Comparison of ENCODE assay signal across 1 cellular context in genomic region chr7:44846816-44847508, GRCh38.
TF ChIP-seq lines count a peak whose summit lies in the region.

No MANE protein-coding gene starts in this region.

TF ChIP-seq in K562, 482 proteins besides CTCF, POLR2A, EP300 and RAD21 (continued from another document and continues in another):
- no peak for TF ChIP-seq CUX1 (CRISPR knock-in tag; IDR thresholded peaks at IDR 0.05)
- TF ChIP-seq BRD4 (IDR thresholded peaks at IDR 0.05): no peak
- TF ChIP-seq, protein P1, sequence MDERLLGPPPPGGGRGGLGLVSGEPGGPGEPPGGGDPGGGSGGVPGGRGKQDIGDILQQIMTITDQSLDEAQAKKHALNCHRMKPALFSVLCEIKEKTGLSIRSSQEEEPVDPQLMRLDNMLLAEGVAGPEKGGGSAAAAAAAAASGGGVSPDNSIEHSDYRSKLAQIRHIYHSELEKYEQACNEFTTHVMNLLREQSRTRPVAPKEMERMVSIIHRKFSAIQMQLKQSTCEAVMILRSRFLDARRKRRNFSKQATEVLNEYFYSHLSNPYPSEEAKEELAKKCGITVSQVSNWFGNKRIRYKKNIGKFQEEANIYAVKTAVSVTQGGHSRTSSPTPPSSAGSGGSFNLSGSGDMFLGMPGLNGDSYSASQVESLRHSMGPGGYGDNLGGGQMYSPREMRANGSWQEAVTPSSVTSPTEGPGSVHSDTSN (CRISPR knock-in tag; IDR thresholded peaks at IDR 0.05; ENCODE audit: low read depth): no peak
- TF ChIP-seq, protein P1 (tag; conservative IDR thresholded peaks at IDR 0.05; ENCODE audit: low read depth): peak; percentile 25; the same call in 1 of the 2 replicates
- no peak for TF ChIP-seq CBX1 (IDR thresholded peaks at IDR 0.05; ENCODE audit: low read depth)
- no peak for TF ChIP-seq PCBP1 (IDR thresholded peaks at IDR 0.05; ENCODE audit: low read depth, low read length, poor library complexity, severe bottlenecking)
- no peak for TF ChIP-seq ZNF277 (CRISPR knock-in tag; IDR thresholded peaks at IDR 0.05; ENCODE audit: borderline replicate concordance)
- TF ChIP-seq MAX (CRISPR knock-in tag; IDR thresholded peaks at IDR 0.05): no peak
- no peak for TF ChIP-seq HNRNPLL (IDR thresholded peaks at IDR 0.05; ENCODE audit: low read depth, low read length, poor library complexity, severe bottlenecking)
- no peak for TF ChIP-seq E2F1 (CRISPR knock-in tag; IDR thresholded peaks at IDR 0.05)
- TF ChIP-seq CBFA2T3 (IDR thresholded peaks at IDR 0.05): no peak
- no peak for TF ChIP-seq CREBBP (IDR thresholded peaks at IDR 0.05; ENCODE audit: low read depth, low read length)
- TF ChIP-seq ZNF175 (CRISPR knock-in tag; IDR thresholded peaks at IDR 0.05; ENCODE audit: low read depth): no peak
- TF ChIP-seq GATAD2A (IDR thresholded peaks at IDR 0.05): no peak
- TF ChIP-seq SMARCE1 (IDR thresholded peaks at IDR 0.05): no peak
- no peak for TF ChIP-seq ZFP91 (CRISPR knock-in tag; IDR thresholded peaks at IDR 0.05)
- TF ChIP-seq TOE1 (IDR thresholded peaks at IDR 0.05; ENCODE audit: borderline replicate concordance): no peak; the same call in 1 of the 2 replicates
- TF ChIP-seq TOE1 (CRISPR knock-in tag; IDR thresholded peaks at IDR 0.05; ENCODE audit: borderline replicate concordance, low read depth): no peak
- no peak for TF ChIP-seq FOS (IDR thresholded peaks at IDR 0.05; ENCODE audit: extremely low read depth, insufficient read length)
- TF ChIP-seq IRF1 (CRISPR knock-in tag; IDR thresholded peaks at IDR 0.05; ENCODE audit: borderline replicate concordance): no peak
- TF ChIP-seq NFATC3 (IDR thresholded peaks at IDR 0.05): 0 out of 2 replicates have a peak, but pooled peaks have one; percentile 54
- TF ChIP-seq NR4A1 (CRISPR knock-in tag; IDR thresholded peaks at IDR 0.05): no peak
- TF ChIP-seq NR4A1 (tag; IDR thresholded peaks at IDR 0.05): no peak
- no peak for TF ChIP-seq ZNF140 (CRISPR knock-in tag; IDR thresholded peaks at IDR 0.05)
- peak; percentile 67 for TF ChIP-seq GATAD2B (IDR thresholded peaks at IDR 0.05; ENCODE audit: borderline replicate concordance)
- TF ChIP-seq TRIM24 (IDR thresholded peaks at IDR 0.05): no peak
- TF ChIP-seq ZNF668 (CRISPR knock-in tag; IDR thresholded peaks at IDR 0.05): no peak
- TF ChIP-seq RUNX1 (IDR thresholded peaks at IDR 0.05; ENCODE audit: low read depth): peak; percentile 85; the same call in 1 of the 2 replicates
- no peak for TF ChIP-seq STAT6 (CRISPR knock-in tag; IDR thresholded peaks at IDR 0.05)
- TF ChIP-seq TCFL5 (CRISPR knock-in tag; conservative IDR thresholded peaks at IDR 0.05): no peak
- TF ChIP-seq ZNF431 (CRISPR knock-in tag; IDR thresholded peaks at IDR 0.05): peak; percentile 50; the same call in 1 of the 2 replicates
- TF ChIP-seq KDM5B (IDR thresholded peaks at IDR 0.05; ENCODE audit: insufficient replicate concordance, low read depth, low read length): no peak
- TF ChIP-seq ZNF551 (CRISPR knock-in tag; IDR thresholded peaks at IDR 0.05): no peak
- TF ChIP-seq PHF21A (IDR thresholded peaks at IDR 0.05; ENCODE audit: borderline replicate concordance, low read depth): no peak
- TF ChIP-seq THAP12 (CRISPR knock-in tag; IDR thresholded peaks at IDR 0.05): no peak
